19 cellular contexts compared by ENCODE assay signal in the genomic region with DNA sequence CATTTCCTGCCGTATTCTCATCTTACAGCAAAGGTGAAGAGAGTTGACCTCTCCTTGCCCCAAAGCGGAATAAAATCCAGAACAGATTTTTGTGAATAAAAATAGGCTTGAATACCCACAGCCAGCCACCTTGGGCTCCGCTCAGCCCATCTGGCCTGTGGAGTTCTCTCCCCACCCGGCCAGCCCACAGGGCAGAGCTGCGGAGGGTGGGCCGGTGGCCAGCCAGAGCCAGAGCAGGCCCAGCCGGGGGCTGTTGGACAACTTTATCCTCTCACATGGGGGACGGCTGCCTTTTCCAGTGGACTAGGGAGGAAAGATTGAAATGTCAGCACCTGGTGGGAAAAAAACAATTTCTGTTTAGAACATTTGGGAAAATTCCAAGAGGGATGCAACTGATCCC.
DNase-seq lines count a peak whose midpoint lies in the region; ATAC-seq, FAIRE-seq and TF ChIP-seq lines count a peak whose summit lies in the region.
"Had no signal": no experiment of that assay in that cellular context is flagged by ENCODE, and none has a peak within 500 bp of the region (broad histone marks: within the 10 kb centered on the region; RNA-seq: fewer than 3 reads in every experiment).

No MANE protein-coding gene starts in this region.

- no peak for TF ChIP-seq POLR2A in HepG2 (IDR thresholded peaks at IDR 0.05; ENCODE audit: insufficient read depth in 1 of 2, low read depth in 2 of 2, low read length in 2 of 2)

- TF ChIP-seq EP300 in HepG2 (IDR thresholded peaks at IDR 0.05; ENCODE audit: low read depth in 2 of 2, low read length in 2 of 2): no peak
- TF ChIP-seq EP300 in HepG2 (CRISPR knock-in tag; IDR thresholded peaks at IDR 0.05; ENCODE audit: borderline replicate concordance): no peak

- H3K4me1 Mint-ChIP-seq in GM23338: no peaks in the 10 kb centered on the region
- H3K4me1 Mint-ChIP-seq: CD4-positive, alpha-beta memory T cell; H9 had no signal

- no peaks in the 10 kb centered on the region for H3K9me3 Mint-ChIP-seq in GM23338
- H3K9me3 Mint-ChIP-seq: H9 had no signal

- no peak for ATAC-seq in GM23338
- ATAC-seq in HepG2: no peak
- ATAC-seq: HCT116 had no signal

- H3K4me3 ChIP-seq in GM23338 (no peak overlapping the region), HepG2 (replicated peaks in 1 of 3; ENCODE audit: insufficient read depth in 1 of 3, low read depth in 2 of 3, low read length in 3 of 3) (no peak overlapping the region)

- H3K4me1 ChIP-seq in GM23338 (ENCODE audit: insufficient read depth) (no peaks in the 10 kb centered on the region), HepG2 (ENCODE audit: insufficient read depth, low read length) (peaks cover 19% of the 10 kb centered on the region)

- no peak for TF ChIP-seq CTCF in GM23338 (conservative IDR thresholded peaks at IDR 0.05; ENCODE audit: low read depth in 2 of 2)
- TF ChIP-seq CTCF in HepG2 (CRISPR knock-in tag; IDR thresholded peaks at IDR 0.05): no peak

- BruUV-seq in HepG2 (replicated peaks; lab: Mats Ljungman, UMichigan): no TSS peak

- POLR2A ChIA-PET in HepG2 (lab: Yijun Ruan, JAX): no interaction called here

- H3K27ac Mint-ChIP-seq in GM23338: no peak overlapping the region
- H3K27ac Mint-ChIP-seq: CD4-positive, alpha-beta memory T cell; H9 had no signal

- no peak overlapping the region for H3K4me2 ChIP-seq in GM23338
- no peak overlapping the region for H3K4me2 ChIP-seq in HepG2 (ENCODE audit: low read depth, low read length)

- H3K79me2 ChIP-seq in GM23338 (replicated peaks; ENCODE audit: insufficient read depth): no peaks in the 10 kb centered on the region
- no peaks in the 10 kb centered on the region for H3K79me2 ChIP-seq in HepG2 (ENCODE audit: insufficient read depth, low read length)

- CTCF ChIA-PET in HepG2 (lab: Yijun Ruan, JAX; ENCODE audit: low intra/inter-chr PET ratio, low total read pairs): no interaction called here

- 61% methylated on average over 8 of the region's 8 CpGs for WGBS in HepG2 (ENCODE audit: low lambda C conversion rate)

- H4K20me1 ChIP-seq in GM23338 (replicated peaks; ENCODE audit: insufficient read depth) (no peaks in the 10 kb centered on the region), HepG2 (ENCODE audit: insufficient read depth, low read length) (no peaks in the 10 kb centered on the region)

- in situ Hi-C loops in G401 (cut with HindIII; ENCODE audit: low sequenced_read_pairs): loop anchor here (25.0 kb wide), 1 partner anchor 271 kb away; no protein-coding TSS in a partner anchor
- in situ Hi-C loops in HepG2 (cut with HindIII; ENCODE audit: extremely low pct_ligation_motif_present, low pct_unique_long_range_greater_than_20kb): loop anchor here (25.0 kb wide), 1 partner anchor 296 kb away; the partner anchor contains the start of genes GDF7 and HS1BP3

- H3K36me3 Mint-ChIP-seq in GM23338 (ENCODE audit: low read depth): no peaks in the 10 kb centered on the region
- H3K36me3 Mint-ChIP-seq: CD4-positive, alpha-beta memory T cell had no signal

- peaks cover 8% of the 10 kb centered on the region for H3K27me3 Mint-ChIP-seq in GM23338 (ENCODE audit: insufficient read depth, low read depth, poor library complexity)

- H3K4me3 Mint-ChIP-seq in GM23338: no peak overlapping the region
- H3K4me3 Mint-ChIP-seq: CD4-positive, alpha-beta memory T cell; H9 had no signal

- no peaks in the 10 kb centered on the region for H3K9me2 ChIP-seq in GM23338 (ENCODE audit: insufficient read depth)

- 0 out of 2 replicates have a peak overlapping the region, but pooled peaks have one; percentile 28 for H2AFZ ChIP-seq in GM23338
- no peak overlapping the region for H2AFZ ChIP-seq in HepG2 (ENCODE audit: low read length)

- H3K27me3 ChIP-seq in GM23338 (ENCODE audit: insufficient read depth): no peaks in the 10 kb centered on the region
- peaks cover 0 to 10% of the 10 kb centered on the region in 2 experiments; a peak in 3 of 5 replicates for H3K27me3 ChIP-seq in HepG2 (ENCODE audit: control insufficient read depth in 1 of 2, insufficient read depth in 2 of 2, low read length in 2 of 2)

- H3K36me3 ChIP-seq in GM23338 (ENCODE audit: insufficient read depth) (no peaks in the 10 kb centered on the region), HepG2 (replicated peaks in 1 of 2; ENCODE audit: control insufficient read depth in 1 of 2, insufficient read depth in 2 of 2, low read length in 2 of 2) (no peaks in the 10 kb centered on the region)

- H3K27ac ChIP-seq in GM23338 (ENCODE audit: low read depth): no peak overlapping the region
- no peak overlapping the region for H3K27ac ChIP-seq in HepG2 (ENCODE audit: extremely low read length, insufficient read depth, low read length)

- H3K9ac ChIP-seq in HepG2 (ENCODE audit: insufficient read depth, low read depth, low read length): no peak overlapping the region

- no peak for TF ChIP-seq RAD21 in HepG2 (CRISPR knock-in tag; IDR thresholded peaks at IDR 0.05)

- intact Hi-C loops in HepG2 (cut with micrococcal nuclease; ENCODE audit: unreplicated experiment): no loop called here

- H3F3A ChIP-seq in GM23338 (replicated peaks; ENCODE audit: low read depth): no peaks in the 10 kb centered on the region

- H3K9me3 ChIP-seq in HepG2 (ENCODE audit: low read length): no peaks in the 10 kb centered on the region

- peak; percentile 49 for DNase-seq in G401 (ENCODE audit: low spot score)
- no peak for DNase-seq in GM23338 (ENCODE audit: low spot score)
- peak; percentile 28 for DNase-seq in cerebellum (ENCODE audit: low spot score)
- DNase-seq in mesenteric fat pad (ENCODE audit: low spot score): peak; percentile 82
- DNase-seq in HepG2 (ENCODE audit: low spot score): no peak
- no peak for DNase-seq in SHP77 (lab: John Stamatoyannopoulos, UW)
- no peak for DNase-seq in stimulated activated naive CD4-positive, alpha-beta T cell treated with Interleukin-2 at 50 U/mL for 16 hours (lab: John Stamatoyannopoulos, UW)
- DNase-seq in HK-2 (ENCODE audit: unreplicated experiment): no peak
- DNase-seq: C1 segment of cervical spinal cord; Calu3; CD4-positive, alpha-beta memory T cell; COR-L47; DMS53; DMS79 treated with DMSO at 0.1 percent for 48 hours; H9 had no signal

- no peak for FAIRE-seq in HepG2 (lab: Jason Lieb, UNC)
- FAIRE-seq: G401.6, GM12892, H1 had no signal

TF ChIP-seq in GM23338, 12 proteins besides CTCF, POLR2A, EP300 and RAD21 (continues in another document):
- TF ChIP-seq STAT1 (IDR thresholded peaks at IDR 0.05; ENCODE audit: unreplicated experiment): no peak

TF ChIP-seq in HepG2, 621 proteins besides CTCF, POLR2A, EP300 and RAD21:
- TF ChIP-seq, protein P1, sequence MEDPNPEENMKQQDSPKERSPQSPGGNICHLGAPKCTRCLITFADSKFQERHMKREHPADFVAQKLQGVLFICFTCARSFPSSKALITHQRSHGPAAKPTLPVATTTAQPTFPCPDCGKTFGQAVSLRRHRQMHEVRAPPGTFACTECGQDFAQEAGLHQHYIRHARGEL (CRISPR knock-in tag; IDR thresholded peaks at IDR 0.05): no peak
- TF ChIP-seq ZBTB2 (CRISPR knock-in tag; IDR thresholded peaks at IDR 0.05; ENCODE audit: low read depth): no peak
- no peak for TF ChIP-seq ZNF33A (CRISPR knock-in tag; IDR thresholded peaks at IDR 0.05; ENCODE audit: borderline replicate concordance)
- TF ChIP-seq GATAD2A (CRISPR knock-in tag; IDR thresholded peaks at IDR 0.05): no peak
- TF ChIP-seq SCMH1 (CRISPR knock-in tag; IDR thresholded peaks at IDR 0.05; ENCODE audit: borderline replicate concordance): no peak

Comparison
In these comparisons a context has a peak if more than half of its experiments do, and no peak if none do; other contexts are left out.
1. DNase-seq: peak in G401 (single experiment), cerebellum (single experiment) and mesenteric fat pad (single experiment); none in GM23338 (single experiment), HepG2 (single experiment), SHP77 (0 of 2), stimulated activated naive CD4-positive, alpha-beta T cell treated with Interleukin-2 at 50 U/mL for 16 hours (single experiment) and HK-2 (single experiment).